8 cellular contexts compared by ENCODE assay signal in genomic region chr19:5691930-5692784, GRCh38. TPM values are rescaled to one million over a fixed set of nuclear protein-coding genes. Genes with fewer than 3 reads are reported as not detected.
DNase-seq lines count a peak whose midpoint lies in the region; ATAC-seq and TF ChIP-seq lines count a peak whose summit lies in the region.
"Had no signal": no experiment of that assay in that cellular context is flagged by ENCODE, and none has a peak within 500 bp of the region (broad histone marks: within the 10 kb centered on the region; RNA-seq: fewer than 3 reads in every experiment).

No MANE protein-coding gene starts in this region.

- H3K9me3 Mint-ChIP-seq in GM23338 = peaks cover 8% of the 10 kb centered on the region; the same call in 1 of the 3 replicates

- H3K27ac Mint-ChIP-seq in GM23338 = peak overlapping the region; percentile 77; the same call in 1 of the 2 replicates
- peak overlapping the region; percentile 97 for H3K27ac Mint-ChIP-seq in T-helper 17 cell

- no peak for TF ChIP-seq CTCF in GM23338 (conservative IDR thresholded peaks at IDR 0.05; ENCODE audit: low read depth in 2 of 2)
- TF ChIP-seq CTCF in fibroblast of lung (conservative IDR thresholded peaks at IDR 0.05 in 1 of 2, IDR thresholded peaks at IDR 0.05 in 1 of 2; ENCODE audit: low read depth in 1 of 2, low read length in 2 of 2) = no peak

- DNase-seq in GM23338 (ENCODE audit: low spot score) (peak; percentile 4), T-helper 17 cell (no peak), fibroblast of lung (ENCODE audit: low read depth in 2 of 2) (no peak), NCI-H2171 treated with DMSO at 0.1 percent for 48 hours (lab: John Stamatoyannopoulos, UW) (no peak)
- peak; percentile 39 for DNase-seq in stimulated activated CD4-positive, alpha-beta T cell treated with anti-CD3 and anti-CD28 coated beads, Interleukin-4, amount 100 ng/mL, for 24 hours

- H3K9me3 ChIP-seq in T-helper 17 cell (ENCODE audit: control insufficient read depth, low read length, poor library complexity, severe bottlenecking) (no peaks in the 10 kb centered on the region), fibroblast of lung (ENCODE audit: control insufficient read depth, insufficient read depth, low read depth, low read length) (no peaks in the 10 kb centered on the region)

- peaks cover 62% of the 10 kb centered on the region for H3K36me3 Mint-ChIP-seq in GM23338 (ENCODE audit: low read depth)
- no peaks in the 10 kb centered on the region for H3K36me3 Mint-ChIP-seq in T-helper 17 cell (ENCODE audit: low read depth)

- H3K4me3 Mint-ChIP-seq in GM23338 (peak overlapping the region; percentile 100), T-helper 17 cell (peak overlapping the region; percentile 96)

- peak overlapping the region; percentile 100; the same call in 1 of the 2 replicates for H3K4me3 ChIP-seq in GM23338
- peak overlapping the region; percentile 7 to 97 (median 94) for H3K4me3 ChIP-seq in fibroblast of lung (replicated peaks in 1 of 4; ENCODE audit: control extremely low read depth in 1 of 4, insufficient read depth in 1 of 4, low read depth in 3 of 4, low read length in 4 of 4)

- no peaks in the 10 kb centered on the region for H3K9me2 ChIP-seq in GM23338 (ENCODE audit: insufficient read depth)

- H3K79me2 ChIP-seq in GM23338 (replicated peaks; ENCODE audit: insufficient read depth) (peaks cover 27% of the 10 kb centered on the region), fibroblast of lung (ENCODE audit: control insufficient read depth, insufficient read depth, low read length) (peaks cover 62% of the 10 kb centered on the region)

- H3K4me1 Mint-ChIP-seq in GM23338 (peaks cover 6% of the 10 kb centered on the region; the same call in 1 of the 3 replicates), T-helper 17 cell (peaks cover 33% of the 10 kb centered on the region)

- H3K36me3 ChIP-seq in GM23338 (ENCODE audit: insufficient read depth) (no peaks in the 10 kb centered on the region), fibroblast of lung (ENCODE audit: control insufficient read depth, insufficient read depth, low read length) (peaks cover 48% of the 10 kb centered on the region)

- peaks cover 6% of the 10 kb centered on the region; the same call in 1 of the 2 replicates for H4K20me1 ChIP-seq in GM23338 (replicated peaks; ENCODE audit: insufficient read depth)
- H4K20me1 ChIP-seq in fibroblast of lung (ENCODE audit: control insufficient read depth, extremely low read depth, insufficient read depth, low read length) = no peaks in the 10 kb centered on the region

- no peak for ATAC-seq in GM23338
- ATAC-seq in T-helper 17 cell = no peak
- no peak for ATAC-seq in GM18502 (IDR thresholded peaks at IDR 0.05; ENCODE audit: poor library complexity, unreplicated experiment)
- no peak for ATAC-seq in GM18517 (IDR thresholded peaks at IDR 0.05; ENCODE audit: unreplicated experiment)

- H3K4me1 ChIP-seq in GM23338 (ENCODE audit: insufficient read depth) (no peaks in the 10 kb centered on the region), fibroblast of lung (ENCODE audit: control insufficient read depth, extremely low read depth, insufficient read depth, low read length) (peaks cover 2% of the 10 kb centered on the region)

- H3K27ac ChIP-seq in GM23338 (ENCODE audit: low read depth) = peak overlapping the region; percentile 66; the same call in 1 of the 2 replicates
- H3K27ac ChIP-seq in fibroblast of lung (ENCODE audit: insufficient read depth, low read length) = peak overlapping the region; percentile 36

- H2AFZ ChIP-seq in GM23338 (no peak overlapping the region), fibroblast of lung (ENCODE audit: low read length) (no peak overlapping the region)

- H3K27me3 ChIP-seq in GM23338 (ENCODE audit: insufficient read depth) (no peaks in the 10 kb centered on the region), fibroblast of lung (ENCODE audit: control insufficient read depth, insufficient read depth, low read length) (no peaks in the 10 kb centered on the region)

- H3K4me2 ChIP-seq in GM23338 (peak overlapping the region; percentile 93), fibroblast of lung (ENCODE audit: extremely low read depth, insufficient read depth, low read length) (peak overlapping the region; percentile 72)

- no peak overlapping the region for H3K9ac ChIP-seq in fibroblast of lung (ENCODE audit: insufficient read depth, low read length)

- H3K27me3 Mint-ChIP-seq in GM23338 (ENCODE audit: insufficient read depth, low read depth, poor library complexity) = peaks cover 54% of the 10 kb centered on the region
- H3K27me3 Mint-ChIP-seq in T-helper 17 cell = no peaks in the 10 kb centered on the region

- H3F3A ChIP-seq in GM23338 (replicated peaks; ENCODE audit: low read depth) = peaks cover 20% of the 10 kb centered on the region

TF ChIP-seq in GM23338, 12 proteins besides CTCF, POLR2A, EP300 and RAD21:
- TF ChIP-seq POLR2AphosphoS5 (IDR thresholded peaks at IDR 0.05; ENCODE audit: low read depth) (peak; percentile 25), EZH2 (IDR thresholded peaks at IDR 0.05; ENCODE audit: low read depth, unreplicated experiment) (no peak)

RNA-seq across cellular contexts. Expression of gene RPL36, which starts 2.1 kb away (rescaled TPM):
- total RNA-seq in GM23338 (2014; rRNA removed; shearing (Covaris generic)) = 575 and 895 TPM in 2 replicates
- polyA plus RNA-seq in GM23338 (2016; fragmentation: Nextera tagmentation; extraction: Ambion mirVana) (3,204 and 3,480 TPM in 2 replicates), fibroblast of lung (341 and 394 TPM in 2 replicates)
- total RNA-seq in T-helper 17 cell (1,000 to 10,000 TPM in 1 of 2 donors, 100 to 1,000 TPM in 1; 811 to 1,376 TPM), fibroblast of lung (634 and 864 TPM in 2 replicates)
- polyA plus RNA-seq in fibroblast of lung (2012) = 1,113 and 1,403 TPM in 2 replicates
- polyA minus RNA-seq in fibroblast of lung (ENCODE audit: low replicate concordance) = 58.4 and 95.5 TPM in 2 replicates

RNA-seq across cellular contexts. Expression of gene HSD11B1L, which starts 11.3 kb away (rescaled TPM):
- 12.9 and 14.6 TPM in 2 replicates for total RNA-seq in GM23338 (2014; rRNA removed; shearing (Covaris generic))
- polyA plus RNA-seq in GM23338 (2016; fragmentation: Nextera tagmentation; extraction: Ambion mirVana) = 17.8 and 18.4 TPM in 2 replicates
- 1 to 10 TPM; 1.4 to 3.1 TPM for total RNA-seq in T-helper 17 cell
- total RNA-seq in fibroblast of lung = 11.0 and 13.0 TPM in 2 replicates
- 3.1 and 5.1 TPM in 2 replicates for polyA plus RNA-seq in fibroblast of lung
- polyA plus RNA-seq in fibroblast of lung (2012) = 5.2 and 7.8 TPM in 2 replicates
- 5.6 TPM in 1 of 2 replicates, not detected in the other for polyA minus RNA-seq in fibroblast of lung (ENCODE audit: low replicate concordance)

RNA-seq across cellular contexts. Expression of gene MICOS13, which starts 11.8 kb away (rescaled TPM):
- total RNA-seq in GM23338 (2014; rRNA removed; shearing (Covaris generic)) = 9.1 and 15.5 TPM in 2 replicates
- polyA plus RNA-seq in GM23338 (2016; fragmentation: Nextera tagmentation; extraction: Ambion mirVana) (54.6 and 63.8 TPM in 2 replicates), fibroblast of lung (20.7 and 20.8 TPM in 2 replicates)
- total RNA-seq in T-helper 17 cell (10 to 100 TPM; 26.9 to 27.9 TPM), fibroblast of lung (29.3 and 73.5 TPM in 2 replicates)
- 83.6 and 93.2 TPM in 2 replicates for polyA plus RNA-seq in fibroblast of lung (2012)
- polyA minus RNA-seq in fibroblast of lung (ENCODE audit: low replicate concordance) = 29.2 and 29.9 TPM in 2 replicates

RNA-seq across cellular contexts. Expression of gene LONP1, which starts 27.8 kb away (rescaled TPM):
- total RNA-seq in GM23338 (2014; rRNA removed; shearing (Covaris generic)) = 123 and 137 TPM in 2 replicates
- polyA plus RNA-seq in GM23338 (2016; fragmentation: Nextera tagmentation; extraction: Ambion mirVana) = 64.5 and 68.6 TPM in 2 replicates
- total RNA-seq in T-helper 17 cell = 10 to 100 TPM; 61.0 to 65.2 TPM
- total RNA-seq in fibroblast of lung = 149 and 172 TPM in 2 replicates
- 29.8 and 37.3 TPM in 2 replicates for polyA plus RNA-seq in fibroblast of lung
- polyA plus RNA-seq in fibroblast of lung (2012) = 52.2 and 71.1 TPM in 2 replicates
- 70.0 and 92.4 TPM in 2 replicates for polyA minus RNA-seq in fibroblast of lung (ENCODE audit: low replicate concordance)

RNA-seq across cellular contexts. Expression of gene CATSPERD, which starts 28.3 kb away (rescaled TPM):
- 0.17 TPM in 1 of 2 replicates, not detected in the other for total RNA-seq in GM23338 (2014; rRNA removed; shearing (Covaris generic))
- polyA plus RNA-seq in GM23338 (2016; fragmentation: Nextera tagmentation; extraction: Ambion mirVana) (0.56 TPM in 1 of 2 replicates, not detected in the other), fibroblast of lung (not detected in 2 replicates)
- total RNA-seq in T-helper 17 cell (not detected), fibroblast of lung (not detected in 2 replicates)
- not detected in 2 replicates for polyA plus RNA-seq in fibroblast of lung (2012)
- not detected in 2 replicates for polyA minus RNA-seq in fibroblast of lung (ENCODE audit: low replicate concordance)
- total RNA-seq: activated CD8-positive, alpha-beta memory T cell treated with anti-CD3 and anti-CD28 coated beads for 36 hours had no signal

Comparison
In these comparisons a context has a peak if more than half of its experiments do, and no peak if none do; other contexts are left out.
1. DNase-seq: peak in GM23338 (single experiment) and stimulated activated CD4-positive, alpha-beta T cell treated with anti-CD3 and anti-CD28 coated beads, Interleukin-4, amount 100 ng/mL, for 24 hours (single experiment); none in T-helper 17 cell (0 of 3), fibroblast of lung (0 of 2) and NCI-H2171 treated with DMSO at 0.1 percent for 48 hours (single experiment).